ENCODE assay signal across 1 cellular context in genomic region chr1:226350504-226350865, GRCh38.
A peak's percentile ranks its signal among the peaks of the same experiment; 100 is the strongest.
TF ChIP-seq lines count a peak whose summit lies in the region.

No MANE protein-coding gene starts in this region.

TF ChIP-seq in K562, 482 proteins besides CTCF, POLR2A, EP300 and RAD21 (continued from another document):
- TF ChIP-seq, protein P1, sequence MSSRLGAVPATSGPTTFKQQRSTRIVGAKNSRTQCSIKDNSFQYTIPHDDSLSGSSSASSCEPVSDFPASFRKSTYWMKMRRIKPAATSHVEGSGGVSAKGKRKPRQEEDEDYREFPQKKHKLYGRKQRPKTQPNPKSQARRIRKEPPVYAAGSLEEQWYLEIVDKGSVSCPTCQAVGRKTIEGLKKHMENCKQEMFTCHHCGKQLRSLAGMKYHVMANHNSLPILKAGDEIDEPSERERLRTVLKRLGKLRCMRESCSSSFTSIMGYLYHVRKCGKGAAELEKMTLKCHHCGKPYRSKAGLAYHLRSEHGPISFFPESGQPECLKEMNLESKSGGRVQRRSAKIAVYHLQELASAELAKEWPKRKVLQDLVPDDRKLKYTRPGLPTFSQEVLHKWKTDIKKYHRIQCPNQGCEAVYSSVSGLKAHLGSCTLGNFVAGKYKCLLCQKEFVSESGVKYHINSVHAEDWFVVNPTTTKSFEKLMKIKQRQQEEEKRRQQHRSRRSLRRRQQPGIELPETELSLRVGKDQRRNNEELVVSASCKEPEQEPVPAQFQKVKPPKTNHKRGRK (tag; IDR thresholded peaks at IDR 0.05) = 0 out of 2 replicates have a peak, but pooled peaks have one; percentile 31
- TF ChIP-seq TCF3 (CRISPR knock-in tag; IDR thresholded peaks at IDR 0.05) (no peak), SUPT5H (IDR thresholded peaks at IDR 0.05) (no peak), FOSL1 (tag; conservative IDR thresholded peaks at IDR 0.05) (no peak)
